12 cellular contexts compared by ENCODE assay signal in the genomic region with DNA sequence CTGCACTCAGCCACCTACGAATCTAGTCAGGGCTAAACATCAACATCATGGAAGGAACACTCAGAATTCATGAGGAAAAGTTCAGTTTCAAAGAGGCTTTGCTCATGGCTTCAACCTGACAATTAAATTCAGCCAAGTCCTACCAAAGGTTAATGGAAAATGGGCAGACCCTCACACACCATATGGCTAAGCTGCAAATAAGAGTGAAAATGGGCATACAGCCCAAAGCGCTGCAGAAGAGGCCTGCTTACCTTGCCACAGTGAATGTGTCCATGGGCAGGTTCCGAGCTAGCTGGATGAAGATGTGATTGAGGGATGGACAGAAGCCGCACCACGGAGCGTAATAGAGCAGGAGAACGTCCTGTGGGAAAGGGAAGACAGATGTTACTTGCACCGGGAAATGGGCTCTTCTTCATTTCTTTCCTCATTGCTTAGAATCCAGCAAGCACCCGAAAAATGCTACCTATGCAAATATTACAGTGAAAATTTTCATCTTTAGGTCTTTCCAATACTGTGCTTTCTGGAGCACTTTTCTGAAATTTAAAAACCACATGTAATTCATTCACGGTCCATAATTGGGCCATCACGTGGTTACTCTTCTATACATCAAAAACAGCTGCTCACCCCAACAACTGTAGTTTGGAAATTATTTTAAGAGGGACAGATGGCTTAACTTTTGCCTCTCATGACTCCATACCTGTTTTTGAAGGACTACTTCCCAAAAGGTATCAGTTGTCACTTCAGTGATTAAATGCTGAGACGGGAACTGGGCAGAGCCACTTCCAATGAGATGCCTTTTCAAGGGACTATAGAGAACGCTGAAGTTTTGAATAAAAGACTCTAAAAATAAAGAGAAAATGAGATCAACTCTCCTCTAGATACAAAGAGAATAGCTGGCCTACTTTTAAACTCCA. TPM values are rescaled to one million over a fixed set of nuclear protein-coding genes. Genes with fewer than 3 reads are reported as not detected.
DNase-seq lines count a peak whose midpoint lies in the region; TF ChIP-seq lines count a peak whose summit lies in the region.
"Had no signal": no experiment of that assay in that cellular context is flagged by ENCODE, and none has a peak within 500 bp of the region (broad histone marks: within the 10 kb centered on the region; RNA-seq: fewer than 3 reads in every experiment).

No MANE protein-coding gene starts in this region.

- POLR2A ChIA-PET in CD4-positive, alpha-beta memory T cell (lab: Charles Lee; ENCODE audit: partially characterized antibody): no interaction called here

- intact Hi-C loops in CD4-positive, alpha-beta memory T cell (cut with micrococcal nuclease): no loop called here
- intact Hi-C loops in activated T-helper 1 cell treated with anti-CD3 and anti-CD28 coated beads, Interleukin-12 subunit alpha, Interleukin-12 subunit beta, Interleukin-2, Interleukin-4 antibody, amounts not matched to agents 30 ng/mL and 10 ng/mL and 1 ng/mL, durations not matched to agents 14 hours and 24 hours and 36 hours (cut with micrococcal nuclease): loop anchor here (2.0 kb wide), 1 partner anchor 27 kb away; no protein-coding TSS in a partner anchor

- TF ChIP-seq CTCF in MM.1S (IDR thresholded peaks at IDR 0.05; ENCODE audit: low read length): no peak
- no peak for TF ChIP-seq CTCF in nephron (IDR thresholded peaks at IDR 0.05; ENCODE audit: unreplicated experiment in 3 of 3)

- DNase-seq in CD4-positive, alpha-beta memory T cell: no peak
- DNase-seq in MM.1S (peak; percentile 65), iPS-NIHi7 (ENCODE audit: extremely low spot score) (no peak), SKM-1 treated with dmso at 0.1 percent for 144 hours (lab: John Stamatoyannopoulos, UW; ENCODE audit: unreplicated experiment) (no peak), NCI-H1105 (lab: John Stamatoyannopoulos, UW) (no peak), SW480 (ENCODE audit: low spot score) (no peak)
- no peak for DNase-seq in activated T-helper 1 cell treated with anti-CD3 and anti-CD28 coated beads, Interleukin-12 subunit alpha, Interleukin-12 subunit beta, Interleukin-2, Interleukin-4 antibody, amounts not matched to agents 30 ng/mL and 10 ng/mL and 1 ng/mL, durations not matched to agents 14 hours and 24 hours and 36 hours (ENCODE audit: low spot score)
- DNase-seq: activated naive CD4-positive, alpha-beta T cell; head of caudate nucleus; stimulated activated CD4-positive, alpha-beta T cell treated with anti-CD3 and anti-CD28 coated beads, Interleukin-2, amount 100 ng/mL, for 48 hours had no signal

- peaks cover 62% of the 10 kb centered on the region for H3K36me3 ChIP-seq in CD4-positive, alpha-beta memory T cell (ENCODE audit: insufficient read depth, low read length)
- peaks cover 30% of the 10 kb centered on the region for H3K36me3 ChIP-seq in MM.1S (replicated peaks; ENCODE audit: insufficient read depth, low read length)

- peaks cover 16% of the 10 kb centered on the region for H3K4me1 ChIP-seq in CD4-positive, alpha-beta memory T cell (ENCODE audit: insufficient read depth, low read length)
- peaks cover 68% of the 10 kb centered on the region for H3K4me1 ChIP-seq in MM.1S (ENCODE audit: low read length)

- H2AFZ ChIP-seq in MM.1S (ENCODE audit: low read length): no peak overlapping the region

- H3K27me3 ChIP-seq in CD4-positive, alpha-beta memory T cell (ENCODE audit: insufficient read depth, low read length): no peaks in the 10 kb centered on the region
- H3K27me3 ChIP-seq in MM.1S (replicated peaks; ENCODE audit: insufficient read depth, low read length): no peaks in the 10 kb centered on the region

- no peak overlapping the region for H3K4me3 ChIP-seq in CD4-positive, alpha-beta memory T cell (ENCODE audit: low read length in 2 of 2)
- peak overlapping the region; percentile 63 for H3K4me3 ChIP-seq in MM.1S (ENCODE audit: low read length)

- H3K9me2 ChIP-seq in MM.1S (replicated peaks; ENCODE audit: insufficient read depth, low read length): no peaks in the 10 kb centered on the region

- H3K4me3 Mint-ChIP-seq in CD4-positive, alpha-beta memory T cell: peak overlapping the region in 1 of 8 donors; percentile 29
- H3K4me3 Mint-ChIP-seq in activated T-helper 1 cell treated with anti-CD3 and anti-CD28 coated beads, Interleukin-12 subunit alpha, Interleukin-12 subunit beta, Interleukin-2, Interleukin-4 antibody, amounts not matched to agents 30 ng/mL and 10 ng/mL and 1 ng/mL, durations not matched to agents 14 hours and 24 hours and 36 hours: no peak overlapping the region
- peak overlapping the region in 2 of 3 experiments; percentile 60 to 70 for H3K4me3 Mint-ChIP-seq in nephron

- H3K27ac Mint-ChIP-seq in CD4-positive, alpha-beta memory T cell: peak overlapping the region in 6 of 7 donors; percentile 15 to 80 (median 58)
- H3K27ac Mint-ChIP-seq in activated T-helper 1 cell treated with anti-CD3 and anti-CD28 coated beads, Interleukin-12 subunit alpha, Interleukin-12 subunit beta, Interleukin-2, Interleukin-4 antibody, amounts not matched to agents 30 ng/mL and 10 ng/mL and 1 ng/mL, durations not matched to agents 14 hours and 24 hours and 36 hours: peak overlapping the region; percentile 55
- H3K27ac Mint-ChIP-seq in nephron: peak overlapping the region in 2 of 3 experiments; percentile 4 to 35

- peaks cover 97% of the 10 kb centered on the region for H3F3A ChIP-seq in MM.1S (ENCODE audit: insufficient read depth, low read length)

- no peaks in the 10 kb centered on the region for H3K9me3 Mint-ChIP-seq in CD4-positive, alpha-beta memory T cell
- no peaks in the 10 kb centered on the region for H3K9me3 Mint-ChIP-seq in activated T-helper 1 cell treated with anti-CD3 and anti-CD28 coated beads, Interleukin-12 subunit alpha, Interleukin-12 subunit beta, Interleukin-2, Interleukin-4 antibody, amounts not matched to agents 30 ng/mL and 10 ng/mL and 1 ng/mL, durations not matched to agents 14 hours and 24 hours and 36 hours
- H3K9me3 Mint-ChIP-seq in nephron: no peaks in the 10 kb centered on the region

- H3K27ac ChIP-seq in CD4-positive, alpha-beta memory T cell (ENCODE audit: low read depth, low read length): no peak overlapping the region
- peak overlapping the region; percentile 92 for H3K27ac ChIP-seq in MM.1S (ENCODE audit: low read length)
- H3K27ac ChIP-seq: epithelial cell of prostate had no signal

- H3K4me2 ChIP-seq in MM.1S (ENCODE audit: low read depth, low read length): peak overlapping the region; percentile 60

- H3K9ac ChIP-seq in MM.1S (ENCODE audit: low read length): peak overlapping the region; percentile 72

- H3K9me3 ChIP-seq in CD4-positive, alpha-beta memory T cell (ENCODE audit: control insufficient read depth in 1 of 2, low read length in 2 of 2): no peaks in the 10 kb centered on the region
- no peaks in the 10 kb centered on the region for H3K9me3 ChIP-seq in MM.1S (replicated peaks; ENCODE audit: insufficient read depth, low read length)

- H3K79me2 ChIP-seq in MM.1S (ENCODE audit: low read length): peaks cover 95% of the 10 kb centered on the region

- peaks cover 52 to 91% of the 10 kb centered on the region in 2 donors for H3K36me3 Mint-ChIP-seq in CD4-positive, alpha-beta memory T cell
- peaks cover 58% of the 10 kb centered on the region for H3K36me3 Mint-ChIP-seq in activated T-helper 1 cell treated with anti-CD3 and anti-CD28 coated beads, Interleukin-12 subunit alpha, Interleukin-12 subunit beta, Interleukin-2, Interleukin-4 antibody, amounts not matched to agents 30 ng/mL and 10 ng/mL and 1 ng/mL, durations not matched to agents 14 hours and 24 hours and 36 hours (ENCODE audit: low read depth)
- H3K36me3 Mint-ChIP-seq in nephron (ENCODE audit: low read depth): peaks cover 75% of the 10 kb centered on the region

- CTCF ChIA-PET in CD4-positive, alpha-beta memory T cell (lab: Charles Lee; ENCODE audit: partially characterized antibody): interaction anchor here (0.7 to 2.1 kb wide), 3 partner anchors 7 to 156 kb away, joined by 3 to 10 read pairs (median 10); no protein-coding TSS in a partner anchor

- H4K20me1 ChIP-seq in MM.1S (ENCODE audit: insufficient read depth, low read length): no peaks in the 10 kb centered on the region

- H3K27me3 Mint-ChIP-seq in CD4-positive, alpha-beta memory T cell: no peaks in the 10 kb centered on the region
- no peaks in the 10 kb centered on the region for H3K27me3 Mint-ChIP-seq in activated T-helper 1 cell treated with anti-CD3 and anti-CD28 coated beads, Interleukin-12 subunit alpha, Interleukin-12 subunit beta, Interleukin-2, Interleukin-4 antibody, amounts not matched to agents 30 ng/mL and 10 ng/mL and 1 ng/mL, durations not matched to agents 14 hours and 24 hours and 36 hours (ENCODE audit: insufficient read depth)
- no peaks in the 10 kb centered on the region for H3K27me3 Mint-ChIP-seq in nephron (ENCODE audit: low read depth)

- H3K4me1 Mint-ChIP-seq in CD4-positive, alpha-beta memory T cell: peaks cover 11 to 59% (median 22%) of the 10 kb centered on the region in 4 donors
- peaks cover 32% of the 10 kb centered on the region for H3K4me1 Mint-ChIP-seq in activated T-helper 1 cell treated with anti-CD3 and anti-CD28 coated beads, Interleukin-12 subunit alpha, Interleukin-12 subunit beta, Interleukin-2, Interleukin-4 antibody, amounts not matched to agents 30 ng/mL and 10 ng/mL and 1 ng/mL, durations not matched to agents 14 hours and 24 hours and 36 hours (ENCODE audit: low read depth)
- H3K4me1 Mint-ChIP-seq in nephron: peaks cover 58% of the 10 kb centered on the region

RNA-seq across cellular contexts. Expression of a gene that starts 19.6 kb away (rescaled TPM):
- total RNA-seq in CD4-positive, alpha-beta memory T cell: 10 to 100 TPM; 19.2 to 20.4 TPM
- 10 to 100 TPM; 16.1 to 16.7 TPM for polyA plus RNA-seq in CD4-positive, alpha-beta memory T cell
- total RNA-seq in activated T-helper 1 cell treated with anti-CD3 and anti-CD28 coated beads, Interleukin-12 subunit alpha, Interleukin-12 subunit beta, Interleukin-2, Interleukin-4 antibody, amounts not matched to agents 30 ng/mL and 10 ng/mL and 1 ng/mL, durations not matched to agents 14 hours and 24 hours and 36 hours: 7.3 and 7.9 TPM in 2 replicates

RNA-seq across cellular contexts. Expression of a gene that starts 54.8 kb away (rescaled TPM):
- 10 to 100 TPM; 51.7 to 59.8 TPM for total RNA-seq in CD4-positive, alpha-beta memory T cell
- 10 to 100 TPM; 54.7 to 62.6 TPM for polyA plus RNA-seq in CD4-positive, alpha-beta memory T cell
- total RNA-seq in activated T-helper 1 cell treated with anti-CD3 and anti-CD28 coated beads, Interleukin-12 subunit alpha, Interleukin-12 subunit beta, Interleukin-2, Interleukin-4 antibody, amounts not matched to agents 30 ng/mL and 10 ng/mL and 1 ng/mL, durations not matched to agents 14 hours and 24 hours and 36 hours: 52.7 and 55.9 TPM in 2 replicates
